8 cellular contexts compared by ENCODE assay signal in the genomic region with DNA sequence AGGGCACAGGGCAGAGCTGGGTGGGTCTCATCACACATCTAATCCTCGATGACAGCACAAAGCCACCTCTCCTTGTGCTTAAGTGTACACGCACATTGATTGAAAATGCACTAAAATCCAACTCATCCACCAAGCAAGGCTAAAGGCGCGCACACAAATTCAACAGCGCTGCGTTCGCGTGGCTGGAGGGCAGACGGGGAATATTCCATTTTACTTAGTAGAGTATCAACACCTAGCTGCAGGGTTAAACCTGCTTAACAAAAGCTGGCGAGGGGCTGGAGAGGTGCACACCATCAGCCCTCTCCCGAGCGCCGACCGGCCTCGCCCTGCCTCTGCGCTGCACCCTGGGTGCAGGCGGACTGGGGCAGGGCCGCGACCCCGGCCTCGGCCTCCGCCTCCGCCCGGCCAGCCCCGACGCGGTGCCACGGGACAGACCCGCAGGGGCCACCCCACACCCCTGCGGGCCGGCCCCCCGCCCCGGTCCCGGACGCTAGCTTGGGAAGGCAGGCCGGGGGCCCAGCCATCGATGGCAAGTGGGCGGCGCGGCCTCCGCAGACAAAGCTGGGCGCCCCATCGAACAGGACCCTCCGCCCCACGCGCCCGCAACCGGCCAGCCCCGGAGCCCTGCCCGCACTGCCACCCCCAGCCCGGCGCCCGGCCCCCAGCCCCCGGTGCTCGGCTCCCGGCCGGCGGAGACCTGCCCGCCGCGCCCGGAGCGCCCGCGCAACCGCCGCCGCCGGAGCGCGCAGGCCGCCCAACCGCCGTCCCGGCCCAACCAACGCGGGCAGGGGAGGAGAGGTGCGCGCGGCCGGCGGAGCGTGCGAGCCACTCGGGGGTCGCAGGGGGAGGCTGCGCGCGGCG. TPM values are rescaled to one million over a fixed set of nuclear protein-coding genes. Genes with fewer than 3 reads are reported as not detected.
A peak's percentile ranks its signal among the peaks of the same experiment; 100 is the strongest.
DNase-seq lines count a peak whose midpoint lies in the region; ATAC-seq and TF ChIP-seq lines count a peak whose summit lies in the region.

No MANE protein-coding gene starts in this region.

- H3K4me1 Mint-ChIP-seq in effector memory CD8-positive, alpha-beta T cell (ENCODE audit: low read depth in 2 of 2) = peaks cover 15 to 30% of the 10 kb centered on the region in 2 donors
- H3K4me1 Mint-ChIP-seq in memory B cell = peaks cover 13% of the 10 kb centered on the region

- ATAC-seq in GM21825 (IDR thresholded peaks at IDR 0.05; ENCODE audit: unreplicated experiment) (peak; percentile 28), memory B cell (ENCODE audit: low read depth) (peak; percentile 28)
- peak; percentile 34 for ATAC-seq in effector memory CD8-positive, alpha-beta T cell (replicated peaks)

- no peaks in the 10 kb centered on the region for H3K27me3 Mint-ChIP-seq in effector memory CD8-positive, alpha-beta T cell
- H3K27me3 Mint-ChIP-seq in memory B cell = peaks cover 5% of the 10 kb centered on the region

- H3K4me3 Mint-ChIP-seq in effector memory CD8-positive, alpha-beta T cell = peak overlapping the region; percentile 92 to 96
- peak overlapping the region; percentile 87 for H3K4me3 Mint-ChIP-seq in memory B cell

- peak; percentile 27 for DNase-seq in LHCN-M2 (ENCODE audit: low read depth)
- peak; percentile 13 for DNase-seq in activated CD4-positive, alpha-beta T cell treated with anti-CD3 and anti-CD28 coated beads for 1 hour
- DNase-seq in effector memory CD8-positive, alpha-beta T cell = peak in 2 of 3 experiments; percentile 15 to 34
- DNase-seq in memory B cell (ENCODE audit: low spot score in 2 of 2) = peak in 1 of 2 donors; percentile 20
- peak; percentile 6 to 16 for DNase-seq in stimulated activated CD8-positive, alpha-beta memory T cell treated with anti-CD3 and anti-CD28 coated beads, Interleukin-4, amount 100 ng/mL, for 4 hours (ENCODE audit: low read depth in 2 of 2, low spot score in 1 of 2)
- no peak for DNase-seq in activated effector memory CD4-positive, alpha-beta T cell treated with Interleukin-2 at 50 U/mL for 16 hours

- H3K27ac Mint-ChIP-seq in effector memory CD8-positive, alpha-beta T cell = peak overlapping the region; percentile 100
- peak overlapping the region; percentile 100 for H3K27ac Mint-ChIP-seq in memory B cell

- H3K36me3 Mint-ChIP-seq in effector memory CD8-positive, alpha-beta T cell (ENCODE audit: insufficient read depth) = peaks cover 29% of the 10 kb centered on the region
- peaks cover 4% of the 10 kb centered on the region for H3K36me3 Mint-ChIP-seq in memory B cell

- no peaks in the 10 kb centered on the region for H3K9me3 Mint-ChIP-seq in effector memory CD8-positive, alpha-beta T cell
- H3K9me3 Mint-ChIP-seq in memory B cell = no peaks in the 10 kb centered on the region

- peak; percentile 22 for TF ChIP-seq POLR2A in GM10847 (IDR thresholded peaks at IDR 0.05; ENCODE audit: extremely low read depth, insufficient read length)

RNA-seq across cellular contexts. Expression of gene PRDM10, which starts 0.9 kb away (rescaled TPM):
- total RNA-seq in LHCN-M2 (2014; rRNA removed) = 5.6 and 7.2 TPM in 2 replicates
- 1.6 TPM for polyA plus RNA-seq in LHCN-M2 (2012)
